In the genomic region with DNA sequence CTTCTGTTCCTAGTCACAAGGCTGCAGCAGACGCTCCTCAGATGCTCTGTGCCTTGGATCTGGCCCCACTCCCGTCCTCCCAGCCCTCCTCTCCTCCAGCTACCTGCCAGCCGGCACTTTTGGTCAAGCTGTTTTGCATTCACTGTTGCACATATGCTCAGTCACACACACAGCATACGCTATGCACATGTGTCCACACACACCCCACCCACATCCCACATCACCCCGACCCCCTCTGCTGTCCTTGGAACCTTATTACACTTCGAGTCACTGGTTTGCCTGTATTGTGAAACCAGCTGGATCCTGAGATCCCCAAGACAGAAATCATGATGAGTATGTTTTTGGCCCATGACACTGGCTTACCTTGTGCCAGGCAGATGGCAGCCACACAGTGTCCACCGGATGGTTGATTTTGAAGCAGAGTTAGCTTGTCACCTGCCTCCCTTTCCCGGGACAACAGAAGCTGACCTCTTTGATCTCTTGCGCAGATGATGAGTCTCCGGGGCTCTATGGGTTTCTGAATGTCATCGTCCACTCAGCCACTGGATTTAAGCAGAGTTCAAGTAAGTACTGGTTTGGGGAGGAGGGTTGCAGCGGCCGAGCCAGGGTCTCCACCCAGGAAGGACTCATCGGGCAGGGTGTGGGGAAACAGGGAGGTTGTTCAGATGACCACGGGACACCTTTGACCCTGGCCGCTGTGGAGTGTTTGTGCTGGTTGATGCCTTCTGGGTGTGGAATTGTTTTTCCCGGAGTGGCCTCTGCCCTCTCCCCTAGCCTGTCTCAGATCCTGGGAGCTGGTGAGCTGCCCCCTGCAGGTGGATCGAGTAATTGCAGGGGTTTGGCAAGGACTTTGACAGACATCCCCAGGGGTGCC, we compare ENCODE assay signal across 1 cellular context.
TF ChIP-seq lines count a peak whose summit lies in the region.

No MANE protein-coding gene starts in this region.

TF ChIP-seq in HepG2, 621 proteins besides CTCF, POLR2A, EP300 and RAD21 (continued from another document and continues in another):
- TF ChIP-seq SPEN (CRISPR knock-in tag; IDR thresholded peaks at IDR 0.05; ENCODE audit: low read depth) (no peak; the same call in 1 of the 2 replicates), BCL6 (CRISPR knock-in tag; IDR thresholded peaks at IDR 0.05) (peak; percentile 6; the same call in 1 of the 2 replicates), ATF7-NPFF (CRISPR knock-in tag; IDR thresholded peaks at IDR 0.05; ENCODE audit: low read depth) (no peak), EED (CRISPR knock-in tag; IDR thresholded peaks at IDR 0.05) (no peak), ZNF234 (CRISPR knock-in tag; conservative IDR thresholded peaks at IDR 0.05) (no peak), CCAR2 (optimal IDR thresholded peaks at IDR 0.05; ENCODE audit: low read depth, low read length) (no peak), HDAC2 (CRISPR knock-in tag; IDR thresholded peaks at IDR 0.05) (peak; percentile 58; the same call in 1 of the 2 replicates), ZNF101 (CRISPR knock-in tag; IDR thresholded peaks at IDR 0.05; ENCODE audit: borderline replicate concordance, low read depth) (no peak), ZMAT3 (CRISPR knock-in tag; conservative IDR thresholded peaks at IDR 0.05) (no peak), RFX3 (CRISPR knock-in tag; IDR thresholded peaks at IDR 0.05) (no peak), ZFP82 (CRISPR knock-in tag; IDR thresholded peaks at IDR 0.05; ENCODE audit: borderline replicate concordance) (no peak), REXO4 (CRISPR knock-in tag; IDR thresholded peaks at IDR 0.05; ENCODE audit: borderline replicate concordance) (no peak), MXD4 (CRISPR knock-in tag; IDR thresholded peaks at IDR 0.05) (no peak), AHR (CRISPR knock-in tag; IDR thresholded peaks at IDR 0.05) (no peak), YY1 (IDR thresholded peaks at IDR 0.05; ENCODE audit: insufficient read depth, insufficient replicate concordance, low read depth, low read length) (no peak), ZNF382 (CRISPR knock-in tag; IDR thresholded peaks at IDR 0.05; ENCODE audit: borderline replicate concordance) (no peak), STAG1 (CRISPR knock-in tag; IDR thresholded peaks at IDR 0.05) (peak; percentile 63), ZNF232 (CRISPR knock-in tag; IDR thresholded peaks at IDR 0.05; ENCODE audit: borderline replicate concordance) (no peak), MIXL1 (CRISPR knock-in tag; IDR thresholded peaks at IDR 0.05) (no peak), HMG20B (CRISPR knock-in tag; conservative IDR thresholded peaks at IDR 0.05) (no peak), SCMH1 (CRISPR knock-in tag; IDR thresholded peaks at IDR 0.05; ENCODE audit: borderline replicate concordance) (no peak), GABPB1 (CRISPR knock-in tag; IDR thresholded peaks at IDR 0.05) (no peak), RARA (CRISPR knock-in tag; IDR thresholded peaks at IDR 0.05) (peak; percentile 41; the same call in 1 of the 2 replicates), U2AF1 (optimal IDR thresholded peaks at IDR 0.05; ENCODE audit: low read depth, low read length) (no peak), KDM6A (CRISPR knock-in tag; IDR thresholded peaks at IDR 0.05; ENCODE audit: low read depth) (peak; percentile 28; the same call in 1 of the 2 replicates), ZNF781 (CRISPR knock-in tag; IDR thresholded peaks at IDR 0.05; ENCODE audit: borderline replicate concordance, not compliant biosample characterization) (no peak), FOSL2 (CRISPR knock-in tag; IDR thresholded peaks at IDR 0.05) (no peak; the same call in none of the 2 replicates), STAT5B (CRISPR knock-in tag; IDR thresholded peaks at IDR 0.05) (no peak), ISX (CRISPR knock-in tag; conservative IDR thresholded peaks at IDR 0.05) (no peak), ARNT (IDR thresholded peaks at IDR 0.05) (no peak), ZFP62 (CRISPR knock-in tag; IDR thresholded peaks at IDR 0.05) (no peak), ZNF253 (CRISPR knock-in tag; IDR thresholded peaks at IDR 0.05; ENCODE audit: borderline replicate concordance) (no peak), NR2F2 (IDR thresholded peaks at IDR 0.05; ENCODE audit: borderline replicate concordance, low read depth) (peak; percentile 64), TCF12 (IDR thresholded peaks at IDR 0.05) (no peak), TCF12 (CRISPR knock-in tag; IDR thresholded peaks at IDR 0.05) (no peak), ZNF616 (CRISPR knock-in tag; IDR thresholded peaks at IDR 0.05; ENCODE audit: low read depth) (no peak), SP1 (IDR thresholded peaks at IDR 0.05) (no peak), SP1 (CRISPR knock-in tag; IDR thresholded peaks at IDR 0.05) (no peak), SIX4 (CRISPR knock-in tag; IDR thresholded peaks at IDR 0.05) (no peak), EEA1 (CRISPR knock-in tag; IDR thresholded peaks at IDR 0.05; ENCODE audit: borderline replicate concordance) (no peak), ZNF773 (CRISPR knock-in tag; IDR thresholded peaks at IDR 0.05; ENCODE audit: borderline replicate concordance) (no peak), NFIB (CRISPR knock-in tag; IDR thresholded peaks at IDR 0.05; ENCODE audit: borderline replicate concordance) (no peak)
- TF ChIP-seq, protein P1, sequence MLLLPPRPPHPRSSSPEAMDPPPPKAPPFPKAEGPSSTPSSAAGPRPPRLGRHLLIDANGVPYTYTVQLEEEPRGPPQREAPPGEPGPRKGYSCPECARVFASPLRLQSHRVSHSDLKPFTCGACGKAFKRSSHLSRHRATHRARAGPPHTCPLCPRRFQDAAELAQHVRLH (CRISPR knock-in tag; IDR thresholded peaks at IDR 0.05; ENCODE audit: borderline replicate concordance, low read depth), result no peak
- TF ChIP-seq, protein P2, sequence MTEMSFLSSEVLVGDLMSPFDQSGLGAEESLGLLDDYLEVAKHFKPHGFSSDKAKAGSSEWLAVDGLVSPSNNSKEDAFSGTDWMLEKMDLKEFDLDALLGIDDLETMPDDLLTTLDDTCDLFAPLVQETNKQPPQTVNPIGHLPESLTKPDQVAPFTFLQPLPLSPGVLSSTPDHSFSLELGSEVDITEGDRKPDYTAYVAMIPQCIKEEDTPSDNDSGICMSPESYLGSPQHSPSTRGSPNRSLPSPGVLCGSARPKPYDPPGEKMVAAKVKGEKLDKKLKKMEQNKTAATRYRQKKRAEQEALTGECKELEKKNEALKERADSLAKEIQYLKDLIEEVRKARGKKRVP (CRISPR knock-in tag; IDR thresholded peaks at IDR 0.05), result no peak
- TF ChIP-seq, protein P3, sequence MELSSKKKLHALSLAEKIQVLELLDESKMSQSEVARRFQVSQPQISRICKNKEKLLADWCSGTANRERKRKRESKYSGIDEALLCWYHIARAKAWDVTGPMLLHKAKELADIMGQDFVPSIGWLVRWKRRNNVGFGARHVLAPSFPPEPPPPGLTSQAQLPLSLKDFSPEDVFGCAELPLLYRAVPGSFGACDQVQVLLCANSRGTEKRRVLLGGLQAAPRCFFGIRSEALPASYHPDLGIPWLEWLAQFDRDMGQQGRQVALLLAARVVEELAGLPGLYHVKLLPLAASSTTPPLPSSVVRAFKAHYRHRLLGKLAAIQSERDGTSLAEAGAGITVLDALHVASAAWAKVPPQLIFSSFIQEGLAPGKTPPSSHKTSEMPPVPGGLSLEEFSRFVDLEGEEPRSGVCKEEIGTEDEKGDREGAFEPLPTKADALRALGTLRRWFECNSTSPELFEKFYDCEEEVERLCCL (CRISPR knock-in tag; IDR thresholded peaks at IDR 0.05; ENCODE audit: borderline replicate concordance), result no peak
- TF ChIP-seq, protein P4, sequence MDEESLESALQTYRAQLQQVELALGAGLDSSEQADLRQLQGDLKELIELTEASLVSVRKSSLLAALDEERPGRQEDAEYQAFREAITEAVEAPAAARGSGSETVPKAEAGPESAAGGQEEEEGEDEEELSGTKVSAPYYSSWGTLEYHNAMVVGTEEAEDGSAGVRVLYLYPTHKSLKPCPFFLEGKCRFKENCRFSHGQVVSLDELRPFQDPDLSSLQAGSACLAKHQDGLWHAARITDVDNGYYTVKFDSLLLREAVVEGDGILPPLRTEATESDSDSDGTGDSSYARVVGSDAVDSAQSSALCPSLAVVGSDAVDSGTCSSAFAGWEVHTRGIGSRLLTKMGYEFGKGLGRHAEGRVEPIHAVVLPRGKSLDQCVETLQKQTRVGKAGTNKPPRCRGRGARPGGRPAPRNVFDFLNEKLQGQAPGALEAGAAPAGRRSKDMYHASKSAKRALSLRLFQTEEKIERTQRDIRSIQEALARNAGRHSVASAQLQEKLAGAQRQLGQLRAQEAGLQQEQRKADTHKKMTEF (CRISPR knock-in tag; IDR thresholded peaks at IDR 0.05), result no peak
- TF ChIP-seq, protein P5, sequence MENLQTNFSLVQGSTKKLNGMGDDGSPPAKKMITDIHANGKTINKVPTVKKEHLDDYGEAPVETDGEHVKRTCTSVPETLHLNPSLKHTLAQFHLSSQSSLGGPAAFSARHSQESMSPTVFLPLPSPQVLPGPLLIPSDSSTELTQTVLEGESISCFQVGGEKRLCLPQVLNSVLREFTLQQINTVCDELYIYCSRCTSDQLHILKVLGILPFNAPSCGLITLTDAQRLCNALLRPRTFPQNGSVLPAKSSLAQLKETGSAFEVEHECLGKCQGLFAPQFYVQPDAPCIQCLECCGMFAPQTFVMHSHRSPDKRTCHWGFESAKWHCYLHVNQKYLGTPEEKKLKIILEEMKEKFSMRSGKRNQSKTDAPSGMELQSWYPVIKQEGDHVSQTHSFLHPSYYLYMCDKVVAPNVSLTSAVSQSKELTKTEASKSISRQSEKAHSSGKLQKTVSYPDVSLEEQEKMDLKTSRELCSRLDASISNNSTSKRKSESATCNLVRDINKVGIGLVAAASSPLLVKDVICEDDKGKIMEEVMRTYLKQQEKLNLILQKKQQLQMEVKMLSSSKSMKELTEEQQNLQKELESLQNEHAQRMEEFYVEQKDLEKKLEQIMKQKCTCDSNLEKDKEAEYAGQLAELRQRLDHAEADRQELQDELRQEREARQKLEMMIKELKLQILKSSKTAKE (CRISPR knock-in tag; IDR thresholded peaks at IDR 0.05; ENCODE audit: borderline replicate concordance), result no peak
- TF ChIP-seq, protein P6, sequence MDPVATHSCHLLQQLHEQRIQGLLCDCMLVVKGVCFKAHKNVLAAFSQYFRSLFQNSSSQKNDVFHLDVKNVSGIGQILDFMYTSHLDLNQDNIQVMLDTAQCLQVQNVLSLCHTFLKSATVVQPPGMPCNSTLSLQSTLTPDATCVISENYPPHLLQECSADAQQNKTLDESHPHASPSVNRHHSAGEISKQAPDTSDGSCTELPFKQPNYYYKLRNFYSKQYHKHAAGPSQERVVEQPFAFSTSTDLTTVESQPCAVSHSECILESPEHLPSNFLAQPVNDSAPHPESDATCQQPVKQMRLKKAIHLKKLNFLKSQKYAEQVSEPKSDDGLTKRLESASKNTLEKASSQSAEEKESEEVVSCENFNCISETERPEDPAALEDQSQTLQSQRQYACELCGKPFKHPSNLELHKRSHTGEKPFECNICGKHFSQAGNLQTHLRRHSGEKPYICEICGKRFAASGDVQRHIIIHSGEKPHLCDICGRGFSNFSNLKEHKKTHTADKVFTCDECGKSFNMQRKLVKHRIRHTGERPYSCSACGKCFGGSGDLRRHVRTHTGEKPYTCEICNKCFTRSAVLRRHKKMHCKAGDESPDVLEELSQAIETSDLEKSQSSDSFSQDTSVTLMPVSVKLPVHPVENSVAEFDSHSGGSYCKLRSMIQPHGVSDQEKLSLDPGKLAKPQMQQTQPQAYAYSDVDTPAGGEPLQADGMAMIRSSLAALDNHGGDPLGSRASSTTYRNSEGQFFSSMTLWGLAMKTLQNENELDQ (CRISPR knock-in tag; IDR thresholded peaks at IDR 0.05; ENCODE audit: borderline replicate concordance), result no peak
- TF ChIP-seq, protein P7, sequence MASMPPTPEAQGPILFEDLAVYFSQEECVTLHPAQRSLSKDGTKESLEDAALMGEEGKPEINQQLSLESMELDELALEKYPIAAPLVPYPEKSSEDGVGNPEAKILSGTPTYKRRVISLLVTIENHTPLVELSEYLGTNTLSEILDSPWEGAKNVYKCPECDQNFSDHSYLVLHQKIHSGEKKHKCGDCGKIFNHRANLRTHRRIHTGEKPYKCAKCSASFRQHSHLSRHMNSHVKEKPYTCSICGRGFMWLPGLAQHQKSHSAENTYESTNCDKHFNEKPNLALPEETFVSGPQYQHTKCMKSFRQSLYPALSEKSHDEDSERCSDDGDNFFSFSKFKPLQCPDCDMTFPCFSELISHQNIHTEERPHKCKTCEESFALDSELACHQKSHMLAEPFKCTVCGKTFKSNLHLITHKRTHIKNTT (CRISPR knock-in tag; IDR thresholded peaks at IDR 0.05), result no peak
- TF ChIP-seq, protein P8, sequence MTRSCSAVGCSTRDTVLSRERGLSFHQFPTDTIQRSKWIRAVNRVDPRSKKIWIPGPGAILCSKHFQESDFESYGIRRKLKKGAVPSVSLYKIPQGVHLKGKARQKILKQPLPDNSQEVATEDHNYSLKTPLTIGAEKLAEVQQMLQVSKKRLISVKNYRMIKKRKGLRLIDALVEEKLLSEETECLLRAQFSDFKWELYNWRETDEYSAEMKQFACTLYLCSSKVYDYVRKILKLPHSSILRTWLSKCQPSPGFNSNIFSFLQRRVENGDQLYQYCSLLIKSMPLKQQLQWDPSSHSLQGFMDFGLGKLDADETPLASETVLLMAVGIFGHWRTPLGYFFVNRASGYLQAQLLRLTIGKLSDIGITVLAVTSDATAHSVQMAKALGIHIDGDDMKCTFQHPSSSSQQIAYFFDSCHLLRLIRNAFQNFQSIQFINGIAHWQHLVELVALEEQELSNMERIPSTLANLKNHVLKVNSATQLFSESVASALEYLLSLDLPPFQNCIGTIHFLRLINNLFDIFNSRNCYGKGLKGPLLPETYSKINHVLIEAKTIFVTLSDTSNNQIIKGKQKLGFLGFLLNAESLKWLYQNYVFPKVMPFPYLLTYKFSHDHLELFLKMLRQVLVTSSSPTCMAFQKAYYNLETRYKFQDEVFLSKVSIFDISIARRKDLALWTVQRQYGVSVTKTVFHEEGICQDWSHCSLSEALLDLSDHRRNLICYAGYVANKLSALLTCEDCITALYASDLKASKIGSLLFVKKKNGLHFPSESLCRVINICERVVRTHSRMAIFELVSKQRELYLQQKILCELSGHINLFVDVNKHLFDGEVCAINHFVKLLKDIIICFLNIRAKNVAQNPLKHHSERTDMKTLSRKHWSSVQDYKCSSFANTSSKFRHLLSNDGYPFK (CRISPR knock-in tag; IDR thresholded peaks at IDR 0.05; ENCODE audit: borderline replicate concordance), result peak; percentile 19; the same call in 1 of the 2 replicates
- TF ChIP-seq, protein P9, sequence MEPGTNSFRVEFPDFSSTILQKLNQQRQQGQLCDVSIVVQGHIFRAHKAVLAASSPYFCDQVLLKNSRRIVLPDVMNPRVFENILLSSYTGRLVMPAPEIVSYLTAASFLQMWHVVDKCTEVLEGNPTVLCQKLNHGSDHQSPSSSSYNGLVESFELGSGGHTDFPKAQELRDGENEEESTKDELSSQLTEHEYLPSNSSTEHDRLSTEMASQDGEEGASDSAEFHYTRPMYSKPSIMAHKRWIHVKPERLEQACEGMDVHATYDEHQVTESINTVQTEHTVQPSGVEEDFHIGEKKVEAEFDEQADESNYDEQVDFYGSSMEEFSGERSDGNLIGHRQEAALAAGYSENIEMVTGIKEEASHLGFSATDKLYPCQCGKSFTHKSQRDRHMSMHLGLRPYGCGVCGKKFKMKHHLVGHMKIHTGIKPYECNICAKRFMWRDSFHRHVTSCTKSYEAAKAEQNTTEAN (CRISPR knock-in tag; conservative IDR thresholded peaks at IDR 0.05), result no peak
- TF ChIP-seq, protein P10, sequence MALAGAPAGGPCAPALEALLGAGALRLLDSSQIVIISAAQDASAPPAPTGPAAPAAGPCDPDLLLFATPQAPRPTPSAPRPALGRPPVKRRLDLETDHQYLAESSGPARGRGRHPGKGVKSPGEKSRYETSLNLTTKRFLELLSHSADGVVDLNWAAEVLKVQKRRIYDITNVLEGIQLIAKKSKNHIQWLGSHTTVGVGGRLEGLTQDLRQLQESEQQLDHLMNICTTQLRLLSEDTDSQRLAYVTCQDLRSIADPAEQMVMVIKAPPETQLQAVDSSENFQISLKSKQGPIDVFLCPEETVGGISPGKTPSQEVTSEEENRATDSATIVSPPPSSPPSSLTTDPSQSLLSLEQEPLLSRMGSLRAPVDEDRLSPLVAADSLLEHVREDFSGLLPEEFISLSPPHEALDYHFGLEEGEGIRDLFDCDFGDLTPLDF (CRISPR knock-in tag; IDR thresholded peaks at IDR 0.05), result no peak
